In genomic region chr1:102879439-102879993, GRCh38 we compare ENCODE assay signal across 14 cellular contexts.
DNase-seq lines count a peak whose midpoint lies in the region; ATAC-seq and TF ChIP-seq lines count a peak whose summit lies in the region.
"Had no signal": no experiment of that assay in that cellular context is flagged by ENCODE, and none has a peak within 500 bp of the region (broad histone marks: within the 10 kb centered on the region; RNA-seq: fewer than 3 reads in every experiment).

No MANE protein-coding gene starts in this region.

- H3K9me3 ChIP-seq in HCT116 (ENCODE audit: control insufficient read depth in 1 of 2, insufficient read depth in 1 of 2, low read depth in 1 of 2, low read length in 2 of 2) = no peaks in the 10 kb centered on the region
- no peaks in the 10 kb centered on the region for H3K9me3 ChIP-seq in SK-N-SH

- H3K9me2 ChIP-seq in HCT116 (ENCODE audit: insufficient read depth) (no peaks in the 10 kb centered on the region), SK-N-SH (no peaks in the 10 kb centered on the region)

- CTCF ChIA-PET in HCT116 (lab: Charles Lee) (no interaction called here), SK-N-SH (lab: Yijun Ruan, JAX) (no interaction called here)

- ATAC-seq in HCT116 = peak; percentile 92
- no peak for ATAC-seq in HG02938 (IDR thresholded peaks at IDR 0.05; ENCODE audit: unreplicated experiment)

- H3K4me1 ChIP-seq in HCT116 (ENCODE audit: control insufficient read depth in 1 of 2, insufficient read depth in 2 of 2, low read length in 2 of 2) = peaks cover 5 to 15% of the 10 kb centered on the region in 2 experiments; a peak in 2 of 4 replicates
- peaks cover 0 to 20% of the 10 kb centered on the region in 2 experiments; a peak in 1 of 4 replicates for H3K4me1 ChIP-seq in SK-N-SH (ENCODE audit: control insufficient read depth in 1 of 2, insufficient read depth in 2 of 2, low read depth in 1 of 2, low read length in 1 of 2)

- no TSS peak for BruUV-seq in HCT116 (replicated peaks; lab: Mats Ljungman, UMichigan)

- H3K4me1 Mint-ChIP-seq in nephron progenitor cell = peaks cover 8% of the 10 kb centered on the region

- H3K36me3 ChIP-seq in HCT116 (ENCODE audit: control insufficient read depth in 1 of 2, insufficient read depth in 2 of 2, low read length in 2 of 2) (no peaks in the 10 kb centered on the region), SK-N-SH (replicated peaks in 1 of 2; ENCODE audit: control insufficient read depth in 1 of 2, insufficient read depth in 2 of 2, low read length in 1 of 2) (no peaks in the 10 kb centered on the region)

- H3K27me3 Mint-ChIP-seq in nephron progenitor cell (ENCODE audit: low read depth, poor library complexity) = no peaks in the 10 kb centered on the region
- H3K27me3 Mint-ChIP-seq: dendritic cell treated with granulocyte-macrophage colony-stimulating factor and Interleukin-4, amounts not matched to agents 40 ng/mL and 50 ng/mL, for 4 days had no signal

- TF ChIP-seq POLR2A in HCT116 (IDR thresholded peaks at IDR 0.05; ENCODE audit: borderline replicate concordance, extremely low read depth, insufficient read depth, insufficient read length) = no peak

- H3K9ac ChIP-seq in HCT116 (ENCODE audit: low read length) (no peak overlapping the region), SK-N-SH (peak overlapping the region; percentile 48; the same call in 1 of the 2 replicates)

- H3K4me2 ChIP-seq in HCT116 (ENCODE audit: low read length) (peak overlapping the region; percentile 56), SK-N-SH (0 out of 2 replicates have a peak overlapping the region, but pooled peaks have one; percentile 33)

- H3K27ac Mint-ChIP-seq in nephron progenitor cell = no peak overlapping the region
- H3K27ac Mint-ChIP-seq: dendritic cell treated with granulocyte-macrophage colony-stimulating factor and Interleukin-4, amounts not matched to agents 40 ng/mL and 50 ng/mL, for 4 days had no signal

- TF ChIP-seq CTCF in HCT116 (IDR thresholded peaks at IDR 0.05 in 2 of 3, conservative IDR thresholded peaks at IDR 0.05 in 1 of 3; ENCODE audit: borderline replicate concordance in 1 of 3, insufficient read depth in 1 of 3, low read depth in 2 of 3, low read length in 2 of 3) = no peak
- TF ChIP-seq CTCF in SK-N-SH (IDR thresholded peaks at IDR 0.05) = no peak
- no peak for TF ChIP-seq CTCF in fibroblast of pulmonary artery (IDR thresholded peaks at IDR 0.05; ENCODE audit: low read length, missing control alignments)
- no peak for TF ChIP-seq CTCF in nephron progenitor cell (IDR thresholded peaks at IDR 0.05)

- intact Hi-C loops in HCT116 (cut with micrococcal nuclease) = no loop called here

- POLR2A ChIA-PET in HCT116 (lab: Charles Lee) = no interaction called here
- POLR2A ChIA-PET in SK-N-SH (lab: Yijun Ruan, JAX) = no interaction called here

- peaks cover 6% of the 10 kb centered on the region for H3K36me3 Mint-ChIP-seq in nephron progenitor cell (ENCODE audit: low read depth)

- H4K20me1 ChIP-seq in HCT116 (ENCODE audit: insufficient read depth) (no peaks in the 10 kb centered on the region), SK-N-SH (ENCODE audit: insufficient read depth) (no peaks in the 10 kb centered on the region)

- peaks cover 19% of the 10 kb centered on the region for H3F3A ChIP-seq in SK-N-SH (replicated peaks; ENCODE audit: insufficient read depth)

- RAD21 ChIA-PET in HCT116 (lab: Charles Lee; ENCODE audit: low non-redundant PET in 1 of 2, low total read pairs in 2 of 2, uncharacterized antibody in 2 of 2, unreplicated experiment in 2 of 2) = no interaction called here

- H2AFZ ChIP-seq in HCT116 (ENCODE audit: low read depth, low read length, poor library complexity, severe bottlenecking) (peak overlapping the region; percentile 41), SK-N-SH (ENCODE audit: low read depth) (peak overlapping the region; percentile 61)

- no peaks in the 10 kb centered on the region for H3K9me3 Mint-ChIP-seq in nephron progenitor cell
- H3K9me3 Mint-ChIP-seq: dendritic cell treated with granulocyte-macrophage colony-stimulating factor and Interleukin-4, amounts not matched to agents 40 ng/mL and 50 ng/mL, for 4 days had no signal

- 17% methylated on average over 6 of the region's 6 CpGs for WGBS in SK-N-SH (ENCODE audit: low lambda C conversion rate)

- TF ChIP-seq RAD21 in HCT116 (IDR thresholded peaks at IDR 0.05; ENCODE audit: low read depth) (no peak), SK-N-SH (IDR thresholded peaks at IDR 0.05; ENCODE audit: low read length) (no peak)

- no peaks in the 10 kb centered on the region for H3K79me2 ChIP-seq in HCT116 (ENCODE audit: insufficient read depth, low read length)
- no peaks in the 10 kb centered on the region for H3K79me2 ChIP-seq in SK-N-SH (ENCODE audit: insufficient read depth)

- H3K4me3 ChIP-seq in HCT116 (replicated peaks in 1 of 2; ENCODE audit: low read depth in 1 of 2, low read length in 2 of 2) (no peak overlapping the region; a peak in 1 of 4 replicates), SK-N-SH (ENCODE audit: low read depth in 2 of 2, low read length in 1 of 2) (0 out of 4 replicates have a peak overlapping the region, but pooled peaks of 1 of the 2 experiments have one; percentile 26), fibroblast of pulmonary artery (replicated peaks; ENCODE audit: low read depth, low read length) (no peak overlapping the region)

- H3K27me3 ChIP-seq in HCT116 (ENCODE audit: insufficient read depth, low read length) (no peaks in the 10 kb centered on the region), SK-N-SH (ENCODE audit: insufficient read depth) (no peaks in the 10 kb centered on the region)

- H3K27ac ChIP-seq in HCT116 (ENCODE audit: low read depth, low read length) = no peak overlapping the region; the same call in 1 of the 2 replicates
- H3K27ac ChIP-seq in SK-N-SH (ENCODE audit: low read depth in 2 of 2, low read length in 1 of 2) = peak overlapping the region; percentile 50 to 84; a peak in 3 of 4 replicates

- peak in 1 of 2 experiments; percentile 85; a peak in 2 of 4 replicates for TF ChIP-seq EP300 in SK-N-SH (IDR thresholded peaks at IDR 0.05; ENCODE audit: borderline replicate concordance in 1 of 2, low read depth in 1 of 2, low read length in 1 of 2)

- H3K4me3 Mint-ChIP-seq in nephron progenitor cell = no peak overlapping the region
- H3K4me3 Mint-ChIP-seq: dendritic cell treated with granulocyte-macrophage colony-stimulating factor and Interleukin-4, amounts not matched to agents 40 ng/mL and 50 ng/mL, for 4 days had no signal

- DNase-seq in HCT116 (ENCODE audit: low read depth, low spot score) (peak; percentile 71), SK-N-SH (no peak), fibroblast of pulmonary artery (ENCODE audit: low read depth) (peak; percentile 85), stromal cell of bone marrow (ENCODE audit: low read depth) (peak; percentile 52), NCI-H1105 treated with DMSO at 0.1 percent for 48 hours (lab: John Stamatoyannopoulos, UW) (no peak), nephron progenitor cell (no peak)
- no peak for DNase-seq in activated CD4-positive, alpha-beta T cell treated with anti-CD3 and anti-CD28 coated beads for 48 hours
- DNase-seq: activated CD4-positive, alpha-beta T cell treated with anti-CD3 and anti-CD28 coated beads, Interleukin-2, amount 50 U/mL, for 1 hour; hypothalamus; NCI-H1048; NCI-H524; retina had no signal

TF ChIP-seq in HCT116, 20 proteins besides CTCF, POLR2A, EP300 and RAD21 (continues in another document):
- peak; percentile 71 for TF ChIP-seq JUND (IDR thresholded peaks at IDR 0.05)
- TF ChIP-seq EZH2phosphoT487 (IDR thresholded peaks at IDR 0.05; ENCODE audit: borderline replicate concordance) = no peak
- TF ChIP-seq MAX (IDR thresholded peaks at IDR 0.05) = no peak
- no peak for TF ChIP-seq YY1 (IDR thresholded peaks at IDR 0.05; ENCODE audit: extremely low read depth, insufficient replicate concordance, low read depth, low read length)
- peak; percentile 35; the same call in 1 of the 2 replicates for TF ChIP-seq SRF (IDR thresholded peaks at IDR 0.05; ENCODE audit: low read depth)

TF ChIP-seq in SK-N-SH, 30 proteins besides CTCF, POLR2A, EP300 and RAD21 (continues in another document):
- TF ChIP-seq GATA2 (CRISPR knock-in tag; IDR thresholded peaks at IDR 0.05) (no peak), TEAD4 (IDR thresholded peaks at IDR 0.05; ENCODE audit: borderline replicate concordance, insufficient read depth) (peak; percentile 88), FOSL2 (IDR thresholded peaks at IDR 0.05; ENCODE audit: borderline replicate concordance, low read depth) (peak; percentile 96), NFIC (IDR thresholded peaks at IDR 0.05; ENCODE audit: borderline replicate concordance) (peak; percentile 31; the same call in 1 of the 2 replicates), POLR2AphosphoS5 (IDR thresholded peaks at IDR 0.05; ENCODE audit: low read depth, low read length) (peak; percentile 43; the same call in 1 of the 2 replicates), ELF1 (IDR thresholded peaks at IDR 0.05) (peak; percentile 27; the same call in 1 of the 2 replicates), MAX (IDR thresholded peaks at IDR 0.05; ENCODE audit: low read depth) (peak; percentile 15; the same call in 1 of the 2 replicates), JUND (IDR thresholded peaks at IDR 0.05) (peak; percentile 95), GABPA (IDR thresholded peaks at IDR 0.05; ENCODE audit: low read depth) (0 out of 2 replicates have a peak, but pooled peaks have one; percentile 22), IRF3 (IDR thresholded peaks at IDR 0.05; ENCODE audit: low read depth, low read length) (no peak), RFX5 (IDR thresholded peaks at IDR 0.05; ENCODE audit: low read length) (no peak), TCF12 (IDR thresholded peaks at IDR 0.05) (peak; percentile 82), SIN3A (IDR thresholded peaks at IDR 0.05; ENCODE audit: borderline replicate concordance, low read depth, low read length) (no peak)

Comparison
In these comparisons a context has a peak if more than half of its experiments do, and no peak if none do; other contexts are left out.
1. DNase-seq: peak in HCT116 (single experiment), fibroblast of pulmonary artery (single experiment) and stromal cell of bone marrow (single experiment); none in SK-N-SH (single experiment), NCI-H1105 treated with DMSO at 0.1 percent for 48 hours (single experiment), activated CD4-positive, alpha-beta T cell treated with anti-CD3 and anti-CD28 coated beads for 48 hours (single experiment) and nephron progenitor cell (single experiment).
2. Of the 11 proteins assayed by ChIP-seq in both SK-N-SH and HCT116: peak only in SK-N-SH: ELF1, MAX, POLR2AphosphoS5 and REST; only in HCT116: SIN3A; in both: JUND; in neither: 5.